ENCODE assay signal across 1 cellular context in genomic region chr19:38339001-38339400, GRCh38.
A peak's percentile ranks its signal among the peaks of the same experiment; 100 is the strongest.
TF ChIP-seq lines count a peak whose summit lies in the region.

No MANE protein-coding gene starts in this region.

TF ChIP-seq in GM12878, 131 proteins besides CTCF, POLR2A, EP300 and RAD21:
- TF ChIP-seq NR2F1 (conservative IDR thresholded peaks at IDR 0.05), result 0 out of 2 replicates have a peak, but pooled peaks have one; percentile 20
